ENCODE assay signal across 13 cellular contexts in the genomic region with DNA sequence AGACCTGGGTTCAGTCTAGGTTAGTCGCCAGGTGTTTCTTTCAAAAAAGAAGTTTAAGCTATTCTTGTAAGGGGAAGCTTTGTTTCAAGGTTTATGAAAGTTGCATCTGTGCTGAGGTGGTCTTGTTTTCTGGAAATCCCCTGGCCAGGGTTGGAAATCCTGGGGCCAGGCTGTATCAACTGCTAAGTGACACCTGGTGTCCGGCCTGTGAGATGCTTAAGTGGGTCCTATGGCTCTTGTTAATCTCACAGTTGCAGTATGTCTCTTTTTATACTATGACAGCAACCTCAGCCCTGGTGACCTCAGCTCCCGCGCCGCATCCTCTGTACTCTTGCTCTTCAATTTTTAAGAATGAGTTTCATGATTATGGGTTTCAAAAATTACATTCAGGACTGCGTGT.
DNase-seq lines count a peak whose midpoint lies in the region; ATAC-seq and TF ChIP-seq lines count a peak whose summit lies in the region.
"Had no signal": no experiment of that assay in that cellular context is flagged by ENCODE, and none has a peak within 500 bp of the region (broad histone marks: within the 10 kb centered on the region; RNA-seq: fewer than 3 reads in every experiment).

No MANE protein-coding gene starts in this region.

- H3K27me3 ChIP-seq in SU-DHL-6 (ENCODE audit: low read length): no peaks in the 10 kb centered on the region
- H3K27me3 ChIP-seq in mesendoderm (ENCODE audit: insufficient read depth, low read length, poor library complexity): no peaks in the 10 kb centered on the region
- no peaks in the 10 kb centered on the region for H3K27me3 ChIP-seq in endodermal cell (ENCODE audit: control insufficient read depth, insufficient read depth, low read length, poor library complexity, severe bottlenecking)
- no peaks in the 10 kb centered on the region for H3K27me3 ChIP-seq in osteoblast (ENCODE audit: insufficient read depth, low read length)

- H3K9me2 ChIP-seq in SU-DHL-6 (replicated peaks; ENCODE audit: insufficient read depth, low read length): no peaks in the 10 kb centered on the region

- no peak overlapping the region for H2BK120ac ChIP-seq in mesendoderm (ENCODE audit: low read depth, low read length)

- no peak overlapping the region for H2BK15ac ChIP-seq in mesendoderm (replicated peaks; ENCODE audit: low read depth)

- H3K4me3 Mint-ChIP-seq in endodermal cell: no peak overlapping the region
- H3K4me3 Mint-ChIP-seq: CD4-positive, alpha-beta T cell; dendritic cell treated with granulocyte-macrophage colony-stimulating factor and Interleukin-4, amounts not matched to agents 40 ng/mL and 50 ng/mL, for 4 days; nephron progenitor cell had no signal

- no peak overlapping the region for H3K18ac ChIP-seq in mesendoderm (ENCODE audit: low read length)

- H3K79me1 ChIP-seq in mesendoderm (ENCODE audit: low read length): no peaks in the 10 kb centered on the region

- H2AK5ac ChIP-seq in mesendoderm (ENCODE audit: low read length): no peak overlapping the region

- H3K4me2 ChIP-seq in SU-DHL-6 (ENCODE audit: low read depth, low read length, poor library complexity, severe bottlenecking): peak overlapping the region; percentile 70
- H3K4me2 ChIP-seq in mesendoderm (ENCODE audit: low read length): no peak overlapping the region
- H3K4me2 ChIP-seq in osteoblast (ENCODE audit: insufficient read depth, low read length): no peak overlapping the region

- H4K20me1 ChIP-seq in SU-DHL-6 (ENCODE audit: low read depth, low read length) (no peaks in the 10 kb centered on the region), osteoblast (ENCODE audit: insufficient read depth, low read length) (no peaks in the 10 kb centered on the region)

- H3K4me1 ChIP-seq in mesendoderm (ENCODE audit: control insufficient read depth, low read depth, low read length) (no peaks in the 10 kb centered on the region), endodermal cell (ENCODE audit: control insufficient read depth, insufficient read depth, low read length) (peaks cover 5% of the 10 kb centered on the region), osteoblast (ENCODE audit: insufficient read depth, low read length) (no peaks in the 10 kb centered on the region)

- H3K79me2 ChIP-seq in SU-DHL-6 (ENCODE audit: insufficient read depth, low read length): no peaks in the 10 kb centered on the region
- no peaks in the 10 kb centered on the region for H3K79me2 ChIP-seq in mesendoderm (ENCODE audit: control insufficient read depth, insufficient read depth, low read length)
- H3K79me2 ChIP-seq in osteoblast (ENCODE audit: insufficient read depth, low read length): no peaks in the 10 kb centered on the region

- peaks cover 7% of the 10 kb centered on the region; the same call in 1 of the 2 replicates for H3K9me3 ChIP-seq in SU-DHL-6 (ENCODE audit: insufficient read depth, low read length)
- peaks cover 8% of the 10 kb centered on the region for H3K9me3 ChIP-seq in endodermal cell (ENCODE audit: control insufficient read depth, low read length)
- H3K9me3 ChIP-seq in osteoblast (ENCODE audit: low read depth, low read length): no peaks in the 10 kb centered on the region

- H3K36me3 Mint-ChIP-seq in endodermal cell (ENCODE audit: low read depth): no peaks in the 10 kb centered on the region

- H3K27ac ChIP-seq in SU-DHL-6 (ENCODE audit: low read depth, low read length) (peak overlapping the region; percentile 99), mesendoderm (ENCODE audit: low read depth, low read length) (no peak overlapping the region), endodermal cell (ENCODE audit: low read depth, low read length) (no peak overlapping the region), osteoblast (ENCODE audit: low read depth, low read length) (no peak overlapping the region)

- ATAC-seq in GM18517 (IDR thresholded peaks at IDR 0.05; ENCODE audit: unreplicated experiment): peak; percentile 91
- ATAC-seq in GM21447 (IDR thresholded peaks at IDR 0.05; ENCODE audit: unreplicated experiment): peak; percentile 79
- ATAC-seq in HG03097 (IDR thresholded peaks at IDR 0.05; ENCODE audit: low FRiP score, unreplicated experiment): peak; percentile 62

- H3F3A ChIP-seq in SU-DHL-6 (ENCODE audit: insufficient read depth): peaks cover 52% of the 10 kb centered on the region

- no peak overlapping the region for H2AFZ ChIP-seq in SU-DHL-6 (ENCODE audit: low read depth, low read length, severe bottlenecking)
- H2AFZ ChIP-seq in osteoblast (ENCODE audit: low read length): no peak overlapping the region

- H3K56ac ChIP-seq in mesendoderm (ENCODE audit: low read length): no peak overlapping the region

- no peak overlapping the region for H3K23ac ChIP-seq in mesendoderm (ENCODE audit: low read length)

- DNase-seq in mesendoderm: no peak
- DNase-seq in NCI-H1694 treated with DMSO at 0.1 percent for 48 hours (lab: John Stamatoyannopoulos, UW): no peak
- no peak for DNase-seq in endodermal cell
- no peak for DNase-seq in osteoblast (ENCODE audit: insufficient read length, low spot score, missing footprints)
- DNase-seq: CD4-positive, alpha-beta T cell; foreskin melanocyte; islet precursor cell; nephron progenitor cell had no signal

- H3K27ac Mint-ChIP-seq in endodermal cell: no peak overlapping the region
- H3K27ac Mint-ChIP-seq: CD4-positive, alpha-beta T cell; dendritic cell treated with granulocyte-macrophage colony-stimulating factor and Interleukin-4, amounts not matched to agents 40 ng/mL and 50 ng/mL, for 4 days had no signal

- H2BK5ac ChIP-seq in mesendoderm (ENCODE audit: low read length): no peak overlapping the region

- H3K9ac ChIP-seq in SU-DHL-6 (ENCODE audit: low read length): peak overlapping the region; percentile 60
- no peak overlapping the region for H3K9ac ChIP-seq in mesendoderm (ENCODE audit: low read length)
- H3K9ac ChIP-seq in endodermal cell (ENCODE audit: extremely low read depth, low read length, poor library complexity, severe bottlenecking): no peak overlapping the region

- TF ChIP-seq CTCF in SU-DHL-6 (IDR thresholded peaks at IDR 0.05; ENCODE audit: insufficient read depth, low read length, poor library complexity, severe bottlenecking) (no peak), endodermal cell (conservative IDR thresholded peaks at IDR 0.05) (no peak), osteoblast (IDR thresholded peaks at IDR 0.05; ENCODE audit: extremely low read depth, low read depth, low read length) (no peak)

- H3K36me3 ChIP-seq in SU-DHL-6 (ENCODE audit: low read length) (no peaks in the 10 kb centered on the region), mesendoderm (ENCODE audit: control insufficient read depth, insufficient read depth, low read length) (no peaks in the 10 kb centered on the region), endodermal cell (ENCODE audit: control insufficient read depth, insufficient read depth, low read length) (no peaks in the 10 kb centered on the region), osteoblast (ENCODE audit: insufficient read depth, low read length) (no peaks in the 10 kb centered on the region)

- no peak overlapping the region for H4K8ac ChIP-seq in mesendoderm (ENCODE audit: low read depth, low read length)

- H3K4me3 ChIP-seq in SU-DHL-6 (ENCODE audit: insufficient read depth, low read length, poor library complexity, severe bottlenecking): peak overlapping the region; percentile 22
- no peak overlapping the region for H3K4me3 ChIP-seq in mesendoderm (ENCODE audit: low read length)
- no peak overlapping the region for H3K4me3 ChIP-seq in endodermal cell (ENCODE audit: low read length)
- no peak overlapping the region for H3K4me3 ChIP-seq in osteoblast (ENCODE audit: insufficient read depth, low read length)

- H3K4me1 Mint-ChIP-seq in endodermal cell: peaks cover 6% of the 10 kb centered on the region

- no peak overlapping the region for H3K4ac ChIP-seq in mesendoderm (ENCODE audit: low read depth, low read length)

- H3K9me3 Mint-ChIP-seq in endodermal cell: peaks cover 27% of the 10 kb centered on the region

- no peak overlapping the region for H4K5ac ChIP-seq in mesendoderm (ENCODE audit: low read length)

- H3K27me3 Mint-ChIP-seq in endodermal cell (ENCODE audit: insufficient read depth): peaks cover 2% of the 10 kb centered on the region
- H3K27me3 Mint-ChIP-seq: CD4-positive, alpha-beta T cell had no signal

- no CpG with 5 or more reads among the region's 6 CpGs for WGBS in mesendoderm (ENCODE audit: extremely low coverage, insufficient coverage, low lambda C conversion rate)
- WGBS in endodermal cell (ENCODE audit: insufficient coverage in 1 of 2, insufficient read length in 1 of 2), 2 experiments: 84 to 92% methylated on average over 5 to 6 of the region's 6 CpGs
